14 cellular contexts compared by ENCODE assay signal in genomic region chr1:19447550-19447949, GRCh38. TPM values are rescaled to one million over a fixed set of nuclear protein-coding genes. Genes with fewer than 3 reads are reported as not detected.
DNase-seq lines count a peak whose midpoint lies in the region; ATAC-seq lines count a peak whose summit lies in the region.
"Had no signal": no experiment of that assay in that cellular context is flagged by ENCODE, and none has a peak within 500 bp of the region (broad histone marks: within the 10 kb centered on the region; RNA-seq: fewer than 3 reads in every experiment).

No MANE protein-coding gene starts in this region.

- no peaks in the 10 kb centered on the region for H3K27me3 ChIP-seq in mucosa of rectum (ENCODE audit: control insufficient read depth in 2 of 2, insufficient read depth in 2 of 2, low read length in 2 of 2)
- H3K27me3 ChIP-seq: body of pancreas, right lobe of liver had no signal

- intact Hi-C loops in activated CD4-positive, alpha-beta T cell treated with anti-CD3 and anti-CD28 coated beads for 36 hours (cut with DNase I, micrococcal nuclease): loop anchor here (5.0 kb wide), 3 partner anchors 35 to 740 kb away; partner anchors contain the start of genes CAPZB (in 1 of the 2), PLA2G2C (in 1 of the 2) and UBXN10 (in 1 of the 2)

- H3K4me1 ChIP-seq in mucosa of rectum (ENCODE audit: control insufficient read depth in 2 of 2, insufficient read depth in 2 of 2, low read length in 2 of 2): peaks cover 43 to 50% of the 10 kb centered on the region in 2 donors

- H3K27ac ChIP-seq in mucosa of rectum (ENCODE audit: low read depth in 2 of 2, low read length in 2 of 2) (peak overlapping the region; percentile 12 to 78), substantia nigra (ENCODE audit: low read depth, low read length, poor library complexity, severe bottlenecking) (peak overlapping the region; percentile 54)

- CTCF ChIA-PET in activated CD4-positive, alpha-beta T cell treated with anti-CD3 and anti-CD28 coated beads for 36 hours (lab: Charles Lee): interaction anchor here (0.9 to 1.2 kb wide), 4 partner anchors 10 to 55 kb away, joined by 3 to 8 read pairs (median 3); no protein-coding TSS in a partner anchor

- no peak overlapping the region for H3K9ac ChIP-seq in mucosa of rectum (ENCODE audit: low read depth in 1 of 2, low read length in 2 of 2)

- no peaks in the 10 kb centered on the region for H3K27me3 Mint-ChIP-seq in activated CD4-positive, alpha-beta T cell treated with anti-CD3 and anti-CD28 coated beads for 36 hours
- H3K27me3 Mint-ChIP-seq in activated naive CD8-positive, alpha-beta T cell: no peaks in the 10 kb centered on the region

- no peak for ATAC-seq in activated CD4-positive, alpha-beta T cell treated with anti-CD3 and anti-CD28 coated beads for 36 hours
- ATAC-seq in HG02642 (IDR thresholded peaks at IDR 0.05; ENCODE audit: poor library complexity, unreplicated experiment): no peak
- ATAC-seq: body of pancreas, right lobe of liver had no signal

- POLR2A ChIA-PET in activated CD4-positive, alpha-beta T cell treated with anti-CD3 and anti-CD28 coated beads for 36 hours (lab: Charles Lee): interaction anchor here (0.5 kb wide), 1 partner anchor 16 kb away, joined by 3 read pairs; no protein-coding TSS in a partner anchor

- no peaks in the 10 kb centered on the region for H3K9me3 ChIP-seq in mucosa of rectum (ENCODE audit: control insufficient read depth in 2 of 2, low read length in 2 of 2)
- H3K9me3 ChIP-seq: body of pancreas, right lobe of liver had no signal

- peak overlapping the region; percentile 92 for H3K27ac Mint-ChIP-seq in activated CD4-positive, alpha-beta T cell treated with anti-CD3 and anti-CD28 coated beads for 36 hours
- peak overlapping the region; percentile 93 for H3K27ac Mint-ChIP-seq in activated naive CD8-positive, alpha-beta T cell

- H3K4me3 ChIP-seq in mucosa of rectum (ENCODE audit: low read length in 2 of 2): no peak overlapping the region
- H3K4me3 ChIP-seq: body of pancreas, PC-9, right lobe of liver had no signal

- H3K36me3 ChIP-seq in mucosa of rectum (ENCODE audit: control insufficient read depth in 2 of 2, insufficient read depth in 2 of 2, low read length in 2 of 2): peaks cover 0 to 11% of the 10 kb centered on the region in 2 donors
- H3K36me3 ChIP-seq: right lobe of liver had no signal

- no peak overlapping the region for H3K4me3 Mint-ChIP-seq in activated CD4-positive, alpha-beta T cell treated with anti-CD3 and anti-CD28 coated beads for 36 hours
- H3K4me3 Mint-ChIP-seq in activated naive CD8-positive, alpha-beta T cell: peak overlapping the region; percentile 76

- H3K9me3 Mint-ChIP-seq in activated CD4-positive, alpha-beta T cell treated with anti-CD3 and anti-CD28 coated beads for 36 hours (ENCODE audit: low read depth): no peaks in the 10 kb centered on the region
- no peaks in the 10 kb centered on the region for H3K9me3 Mint-ChIP-seq in activated naive CD8-positive, alpha-beta T cell (ENCODE audit: low read depth)

- peaks cover 90% of the 10 kb centered on the region for H3K4me1 Mint-ChIP-seq in activated CD4-positive, alpha-beta T cell treated with anti-CD3 and anti-CD28 coated beads for 36 hours
- peaks cover 90% of the 10 kb centered on the region for H3K4me1 Mint-ChIP-seq in activated naive CD8-positive, alpha-beta T cell (ENCODE audit: low read depth)

- H3K36me3 Mint-ChIP-seq in activated CD4-positive, alpha-beta T cell treated with anti-CD3 and anti-CD28 coated beads for 36 hours (ENCODE audit: low read depth): peaks cover 30% of the 10 kb centered on the region
- peaks cover 12% of the 10 kb centered on the region for H3K36me3 Mint-ChIP-seq in activated naive CD8-positive, alpha-beta T cell

- DNase-seq in activated CD4-positive, alpha-beta T cell treated with anti-CD3 and anti-CD28 coated beads for 36 hours: no peak
- DNase-seq in activated CD4-positive, alpha-beta T cell treated with anti-CD3 and anti-CD28 coated beads for 48 hours: no peak
- no peak for DNase-seq in substantia nigra (lab: John Stamatoyannopoulos, UW)
- no peak for DNase-seq in SW480 (ENCODE audit: low spot score)
- no peak for DNase-seq in activated CD8-positive, alpha-beta memory T cell treated with anti-CD3 and anti-CD28 coated beads, Interleukin-2, amount 50 U/mL, for 4 hours
- DNase-seq: activated CD4-positive, alpha-beta T cell treated with anti-CD3 and anti-CD28 coated beads for 4 hours; body of pancreas; kidney; NCI-H2029; PC-9; right lobe of liver had no signal

RNA-seq across cellular contexts. Expression of gene CAPZB, which starts 37.8 kb away (rescaled TPM):
- 100 to 1,000 TPM; 320 to 346 TPM for total RNA-seq in activated CD4-positive, alpha-beta T cell treated with anti-CD3 and anti-CD28 coated beads for 36 hours
